In the genomic region with DNA sequence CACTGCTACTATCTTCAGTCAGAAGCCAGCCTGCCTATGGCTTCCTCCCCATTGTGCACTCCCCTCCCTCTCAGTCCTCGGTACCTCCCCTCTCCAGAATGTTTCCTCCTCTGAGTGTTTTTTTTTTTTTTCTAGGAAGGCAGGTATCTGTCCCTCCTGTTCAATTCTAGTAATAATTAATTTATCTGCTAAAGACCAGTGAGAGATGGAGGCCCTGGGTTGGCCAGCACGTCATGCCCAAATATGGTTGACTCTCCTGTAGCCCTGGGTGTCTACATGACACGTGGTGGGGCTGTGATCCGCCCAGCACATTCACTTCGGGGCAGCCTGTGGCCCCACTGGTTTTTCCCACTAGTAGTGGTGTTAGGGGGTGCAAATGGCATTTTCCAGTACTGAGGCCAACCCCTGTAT, we compare ENCODE assay signal across 8 cellular contexts. TPM values are rescaled to one million over a fixed set of nuclear protein-coding genes. Genes with fewer than 3 reads are reported as not detected.
DNase-seq lines count a peak whose midpoint lies in the region; ATAC-seq and FAIRE-seq lines count a peak whose summit lies in the region.

No MANE protein-coding gene starts in this region.

- in situ Hi-C loops in HAP-1 (cut with MboI; ENCODE audit: low sequenced_read_pairs), result loop anchor here (25.0 kb wide), 1 partner anchor 165 kb away; a partner anchor contains a TSS

- peak overlapping the region; percentile 75 to 94 (median 87); a peak in 19 of 22 replicates for H3K4me2 ChIP-seq in BLaER1 treated with 17β-estradiol and CSF1 and Interleukin-3, amounts not matched to agents 10 nM and 100 nM

- no peak overlapping the region for H3K27ac ChIP-seq in BLaER1 treated with 17β-estradiol and CSF1 and Interleukin-3, amounts not matched to agents 10 nM and 100 nM
- peak overlapping the region in 1 of 2 donors; percentile 54 for H3K27ac ChIP-seq in small intestine (ENCODE audit: low read depth in 1 of 2, low read length in 1 of 2)

- H3K4me1 ChIP-seq in BLaER1 treated with 17β-estradiol and CSF1 and Interleukin-3, amounts not matched to agents 10 nM and 100 nM, result peaks cover 31 to 43% (median 39%) of the 10 kb centered on the region in 10 experiments
- H3K4me1 ChIP-seq in HAP-1 (peaks cover 36% of the 10 kb centered on the region), small intestine (ENCODE audit: control insufficient read depth in 2 of 2, insufficient read depth in 1 of 2, low read depth in 1 of 2, low read length in 1 of 2) (no peaks in the 10 kb centered on the region)

- H3K36me3 Mint-ChIP-seq in activated naive CD8-positive, alpha-beta T cell treated with anti-CD3 and anti-CD28 coated beads, Interleukin-2, amount 50 U/mL, for 24 hours (ENCODE audit: low read depth), result peaks cover 11% of the 10 kb centered on the region
- no peaks in the 10 kb centered on the region for H3K36me3 Mint-ChIP-seq in naive B cell

- H3K4me1 Mint-ChIP-seq in activated naive CD8-positive, alpha-beta T cell treated with anti-CD3 and anti-CD28 coated beads, Interleukin-2, amount 50 U/mL, for 24 hours, result peaks cover 33% of the 10 kb centered on the region
- peaks cover 5 to 21% (median 17%) of the 10 kb centered on the region in 3 donors for H3K4me1 Mint-ChIP-seq in naive B cell

- H3K36me3 ChIP-seq in BLaER1 treated with 17β-estradiol and CSF1 and Interleukin-3, amounts not matched to agents 10 nM and 100 nM, result peaks cover 4 to 6% (median 6%) of the 10 kb centered on the region in 11 experiments; a peak in 21 of 22 replicates
- H3K36me3 ChIP-seq in HAP-1 (replicated peaks), result peaks cover 31% of the 10 kb centered on the region
- no peaks in the 10 kb centered on the region for H3K36me3 ChIP-seq in small intestine (ENCODE audit: control insufficient read depth in 2 of 2, insufficient read depth in 2 of 2, low read length in 2 of 2)

- peaks cover 19 to 77% (median 57%) of the 10 kb centered on the region in 11 experiments; a peak in 20 of 22 replicates for H3K9me3 ChIP-seq in BLaER1 treated with 17β-estradiol and CSF1 and Interleukin-3, amounts not matched to agents 10 nM and 100 nM (replicated peaks in 1 of 11)
- no peaks in the 10 kb centered on the region for H3K9me3 ChIP-seq in HAP-1
- no peaks in the 10 kb centered on the region for H3K9me3 ChIP-seq in small intestine (ENCODE audit: control insufficient read depth, low read depth)

- H3K9me3 Mint-ChIP-seq in activated naive CD8-positive, alpha-beta T cell treated with anti-CD3 and anti-CD28 coated beads, Interleukin-2, amount 50 U/mL, for 24 hours, result no peaks in the 10 kb centered on the region
- peaks cover 0 to 2% (median 0%) of the 10 kb centered on the region in 7 donors for H3K9me3 Mint-ChIP-seq in naive B cell

- 18 to 42% (median 26%) methylated on average over 4 to 5 of the region's 5 CpGs for WGBS in small intestine, 3 donors

- H3K27me3 ChIP-seq in BLaER1 treated with 17β-estradiol and CSF1 and Interleukin-3, amounts not matched to agents 10 nM and 100 nM, result peaks cover 8 to 42% (median 37%) of the 10 kb centered on the region in 11 experiments
- H3K27me3 ChIP-seq in HAP-1 (ENCODE audit: low read depth) (no peaks in the 10 kb centered on the region), small intestine (ENCODE audit: control insufficient read depth in 2 of 2, insufficient read depth in 2 of 2, low read length in 2 of 2) (no peaks in the 10 kb centered on the region)

- peak overlapping the region in 4 of 10 experiments; percentile 58 to 88 (median 76); a peak in 3 of 20 replicates for H3K4me3 ChIP-seq in BLaER1 treated with 17β-estradiol and CSF1 and Interleukin-3, amounts not matched to agents 10 nM and 100 nM
- H3K4me3 ChIP-seq in HAP-1, result no peak overlapping the region
- H3K4me3 ChIP-seq in small intestine (ENCODE audit: low read depth in 1 of 2, low read length in 2 of 2), result no peak overlapping the region

- peaks cover 7 to 41% (median 17%) of the 10 kb centered on the region in 11 experiments; a peak in 20 of 22 replicates for H4K20me1 ChIP-seq in BLaER1 treated with 17β-estradiol and CSF1 and Interleukin-3, amounts not matched to agents 10 nM and 100 nM

- DNase-seq in HCEC 1CT (peak; percentile 69), naive B cell (no peak), HAP-1 (ENCODE audit: low spot score in 2 of 2) (no peak), small intestine (no peak), midbrain (lab: John Stamatoyannopoulos, UW) (no peak)
- peak; percentile 53 for DNase-seq in activated naive CD8-positive, alpha-beta T cell treated with anti-CD3 and anti-CD28 coated beads, Interleukin-2, amount 50 U/mL, for 24 hours

- no peaks in the 10 kb centered on the region for H3K27me3 Mint-ChIP-seq in activated naive CD8-positive, alpha-beta T cell treated with anti-CD3 and anti-CD28 coated beads, Interleukin-2, amount 50 U/mL, for 24 hours
- no peaks in the 10 kb centered on the region for H3K27me3 Mint-ChIP-seq in naive B cell

- ATAC-seq in activated naive CD8-positive, alpha-beta T cell treated with anti-CD3 and anti-CD28 coated beads, Interleukin-2, amount 50 U/mL, for 24 hours, result peak; percentile 9
- no peak for ATAC-seq in naive B cell (ENCODE audit: low read depth in 2 of 2)
- no peak for ATAC-seq in GM21526 (IDR thresholded peaks at IDR 0.05; ENCODE audit: low FRiP score, unreplicated experiment)

- peak overlapping the region; percentile 81 for H3K4me3 Mint-ChIP-seq in activated naive CD8-positive, alpha-beta T cell treated with anti-CD3 and anti-CD28 coated beads, Interleukin-2, amount 50 U/mL, for 24 hours
- peak overlapping the region; percentile 44 to 85 (median 70) for H3K4me3 Mint-ChIP-seq in naive B cell

- no peak overlapping the region for H3K9ac ChIP-seq in BLaER1 treated with 17β-estradiol and CSF1 and Interleukin-3, amounts not matched to agents 10 nM and 100 nM

- H3K27ac Mint-ChIP-seq in activated naive CD8-positive, alpha-beta T cell treated with anti-CD3 and anti-CD28 coated beads, Interleukin-2, amount 50 U/mL, for 24 hours, result peak overlapping the region; percentile 68
- H3K27ac Mint-ChIP-seq in naive B cell, result peak overlapping the region in 2 of 6 donors; percentile 32 to 50

- no peak for FAIRE-seq in small intestine (lab: Jason Lieb, UNC)

RNA-seq across cellular contexts. Expression of a gene that starts 1.8 kb away (rescaled TPM):
- polyA plus RNA-seq in naive B cell (ENCODE audit: low read depth in 6 of 6), result 100 to 1,000 TPM in 2 of 6 donors, 10 to 100 TPM in 4; 39.6 to 269 (median 78.3) TPM
- polyA plus RNA-seq in small intestine, result 100 to 1,000 TPM in 1 of 3 donors, 10 to 100 TPM in 2; 19.2 to 251 (median 48.9) TPM

RNA-seq across cellular contexts. Expression of a gene that starts 6.5 kb away (rescaled TPM):
- polyA plus RNA-seq in naive B cell (ENCODE audit: low read depth in 6 of 6) (10 to 100 TPM; 25.0 to 29.6 (median 27.2) TPM), small intestine (10 to 100 TPM; 37.6 to 82.3 (median 63.8) TPM)

RNA-seq across cellular contexts. Expression of a gene that starts 25.6 kb away (rescaled TPM):
- 1,000 to 10,000 TPM; 3,636 to 5,147 (median 4,635) TPM for polyA plus RNA-seq in naive B cell (ENCODE audit: low read depth in 6 of 6)
- 1,000 to 10,000 TPM; 3,043 to 5,653 (median 5,246) TPM for polyA plus RNA-seq in small intestine

RNA-seq across cellular contexts. Expression of a gene that starts 36.4 kb away (rescaled TPM):
- polyA plus RNA-seq in naive B cell (ENCODE audit: low read depth in 6 of 6), result 10 to 100 TPM in 5 of 6 donors, 1 to 10 TPM in 1; 9.5 to 23.1 (median 14.3) TPM
- 10 to 100 TPM; 17.0 to 24.0 (median 19.5) TPM for polyA plus RNA-seq in small intestine

RNA-seq across cellular contexts. Expression of a gene that starts 38.7 kb away (rescaled TPM):
- polyA plus RNA-seq in naive B cell (ENCODE audit: low read depth in 6 of 6) (10 to 100 TPM; 31.6 to 50.2 (median 36.6) TPM), small intestine (10 to 100 TPM; 31.8 to 78.3 (median 60.8) TPM)

Comparison
In these comparisons a context has a peak if more than half of its experiments do, and no peak if none do; other contexts are left out.
1. DNase-seq: peak in HCEC 1CT (single experiment) and activated naive CD8-positive, alpha-beta T cell treated with anti-CD3 and anti-CD28 coated beads, Interleukin-2, amount 50 U/mL, for 24 hours (single experiment); none in naive B cell (single experiment), HAP-1 (0 of 2), small intestine (single experiment) and midbrain (single experiment).